In the genomic region with DNA sequence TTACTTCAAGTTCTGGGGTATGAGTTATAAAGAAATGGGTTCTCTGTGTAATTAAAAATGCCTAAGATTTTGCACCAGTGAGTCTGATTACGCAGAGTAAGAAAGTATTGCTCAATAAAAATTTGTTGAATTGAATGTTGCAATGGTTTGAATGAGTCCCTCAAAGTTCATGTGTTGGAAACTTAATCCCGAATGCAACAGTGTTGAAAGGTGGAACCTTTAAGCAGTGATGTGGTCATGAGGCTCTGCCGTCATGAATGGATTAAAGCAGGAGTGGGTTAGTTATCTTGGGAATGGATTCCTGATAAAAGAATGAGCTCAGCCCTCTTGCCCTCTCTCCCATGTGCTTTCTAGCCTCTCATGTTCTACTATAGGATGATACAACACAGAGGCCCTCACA, we compare ENCODE assay signal across 21 cellular contexts. TPM values are rescaled to one million over a fixed set of nuclear protein-coding genes. Genes with fewer than 3 reads are reported as not detected.
A peak's percentile ranks its signal among the peaks of the same experiment; 100 is the strongest.
DNase-seq lines count a peak whose midpoint lies in the region; ATAC-seq, FAIRE-seq and TF ChIP-seq lines count a peak whose summit lies in the region.
"Had no signal": no experiment of that assay in that cellular context is flagged by ENCODE, and none has a peak within 500 bp of the region (broad histone marks: within the 10 kb centered on the region; RNA-seq: fewer than 3 reads in every experiment).

No MANE protein-coding gene starts in this region.

- no peak overlapping the region for H3K27ac Mint-ChIP-seq in MCF 10A (ENCODE audit: low read depth, unreplicated experiment)
- H3K27ac Mint-ChIP-seq: activated CD4-positive, alpha-beta T cell treated with anti-CD3 and anti-CD28 coated beads, Interleukin-2, amount 10 ng/mL, durations not matched to agents 7 days and 5 days; activated naive CD4-positive, alpha-beta T cell treated with anti-CD3 and anti-CD28 coated beads for 36 hours; CD8-positive, alpha-beta T cell; GM23338; natural killer cell; stimulated activated naive CD8-positive, alpha-beta T cell treated with anti-CD3 and anti-CD28 coated beads, Interleukin-15, Interleukin-2, amounts not matched to agents 100 ng/mL and 50 ng/mL, for 24 hours had no signal

- peaks cover 27% of the 10 kb centered on the region for H3K4me1 Mint-ChIP-seq in MCF 10A (ENCODE audit: insufficient read depth, unreplicated experiment)
- H3K4me1 Mint-ChIP-seq: natural killer cell had no signal

- POLR2A ChIA-PET in MCF 10A (lab: Yijun Ruan, JAX) = no interaction called here

- WGBS in suprapubic skin = 74% methylated on average over 3 of the region's 3 CpGs

- H3K4me1 ChIP-seq in breast epithelium (no peaks in the 10 kb centered on the region), suprapubic skin (peaks cover 7% of the 10 kb centered on the region)
- H3K4me1 ChIP-seq: psoas muscle had no signal

- peak overlapping the region in 1 of 2 donors; percentile 10 for H3K27ac ChIP-seq in breast epithelium
- peak overlapping the region; percentile 18 for H3K27ac ChIP-seq in suprapubic skin
- H3K27ac ChIP-seq: A549, psoas muscle had no signal

- no peaks in the 10 kb centered on the region for H3K27me3 Mint-ChIP-seq in MCF 10A (ENCODE audit: insufficient read depth, unreplicated experiment)
- H3K27me3 Mint-ChIP-seq: activated CD4-positive, alpha-beta T cell treated with anti-CD3 and anti-CD28 coated beads, Interleukin-2, amount 10 ng/mL, durations not matched to agents 7 days and 5 days; stimulated activated naive CD8-positive, alpha-beta T cell treated with anti-CD3 and anti-CD28 coated beads, Interleukin-15, Interleukin-2, amounts not matched to agents 100 ng/mL and 50 ng/mL, for 24 hours had no signal

- no peak for TF ChIP-seq EP300 in suprapubic skin (IDR thresholded peaks at IDR 0.05)

- DNase-seq in MCF 10A (ENCODE audit: unreplicated experiment) (peak; percentile 68), breast epithelium (ENCODE audit: low spot score in 2 of 2) (no peak), bronchial epithelial cell (ENCODE audit: low read depth) (peak; percentile 95), iris pigment epithelial cell (ENCODE audit: low read depth) (peak; percentile 36), suprapubic skin (ENCODE audit: low spot score in 2 of 2) (no peak)
- DNase-seq: activated CD4-positive, alpha-beta T cell treated with anti-CD3 and anti-CD28 coated beads, Interleukin-2, amount 10 ng/mL, durations not matched to agents 7 days and 5 days; activated naive CD4-positive, alpha-beta T cell treated with anti-CD3 and anti-CD28 coated beads for 36 hours; CD8-positive, alpha-beta T cell; EL; Karpas-422; natural killer cell; NCI-H446 treated with DMSO at 0.1 percent for 48 hours; psoas muscle; stimulated activated CD4-positive, alpha-beta T cell treated with anti-CD3 and anti-CD28 coated beads, Interleukin-15, amount 100 ng/mL, for 24 hours had no signal

- CTCF ChIA-PET in MCF 10A (lab: Yijun Ruan, JAX) = interaction anchor here (0.6 to 1.2 kb wide), 3 partner anchors 12 to 401 kb away, joined by 3 to 5 read pairs (median 3); no protein-coding TSS in a partner anchor

- H3K36me3 Mint-ChIP-seq in MCF 10A (ENCODE audit: insufficient read depth, unreplicated experiment) = no peaks in the 10 kb centered on the region
- H3K36me3 Mint-ChIP-seq: CD8-positive, alpha-beta T cell; natural killer cell had no signal

- ATAC-seq in GM19455 (IDR thresholded peaks at IDR 0.05; ENCODE audit: unreplicated experiment) (no peak), HG02973 (IDR thresholded peaks at IDR 0.05; ENCODE audit: unreplicated experiment) (no peak), GM21737 (IDR thresholded peaks at IDR 0.05; ENCODE audit: unreplicated experiment) (no peak)
- ATAC-seq: A549; CD8-positive, alpha-beta T cell; GM23338; natural killer cell; PC-3; psoas muscle had no signal

- peak; percentile 36 for FAIRE-seq in bronchial epithelial cell (lab: Jason Lieb, UNC)
- FAIRE-seq: A549 had no signal

- BruUV-seq in MCF 10A (replicated peaks; lab: Mats Ljungman, UMichigan) = no TSS peak

- TF ChIP-seq POLR2A in breast epithelium (IDR thresholded peaks at IDR 0.05) (no peak), suprapubic skin (IDR thresholded peaks at IDR 0.05) (no peak)

- intact Hi-C loops in MCF 10A (cut with micrococcal nuclease) (no loop called here), breast epithelium (cut with DNase I; ENCODE audit: low total_unique reads) (no loop called here)

- no peak for TF ChIP-seq CTCF in MCF 10A (IDR thresholded peaks at IDR 0.05; ENCODE audit: unreplicated experiment)
- TF ChIP-seq CTCF in breast epithelium (IDR thresholded peaks at IDR 0.05) = no peak
- no peak for TF ChIP-seq CTCF in bronchial epithelial cell (IDR thresholded peaks at IDR 0.05; ENCODE audit: insufficient read depth, low read length, severe bottlenecking)
- no peak for TF ChIP-seq CTCF in suprapubic skin (IDR thresholded peaks at IDR 0.05)

- H3K4me3 Mint-ChIP-seq in MCF 10A (ENCODE audit: unreplicated experiment) = no peak overlapping the region
- H3K4me3 Mint-ChIP-seq: activated CD4-positive, alpha-beta T cell treated with anti-CD3 and anti-CD28 coated beads, Interleukin-2, amount 10 ng/mL, durations not matched to agents 7 days and 5 days; activated naive CD4-positive, alpha-beta T cell treated with anti-CD3 and anti-CD28 coated beads for 36 hours; CD8-positive, alpha-beta T cell; GM23338; natural killer cell; stimulated activated naive CD8-positive, alpha-beta T cell treated with anti-CD3 and anti-CD28 coated beads, Interleukin-15, Interleukin-2, amounts not matched to agents 100 ng/mL and 50 ng/mL, for 24 hours had no signal

- H3K27me3 ChIP-seq in breast epithelium (no peaks in the 10 kb centered on the region), bronchial epithelial cell (ENCODE audit: control insufficient read depth, insufficient read depth, low read length) (no peaks in the 10 kb centered on the region), suprapubic skin (no peaks in the 10 kb centered on the region)

- no peaks in the 10 kb centered on the region for H3K9me3 Mint-ChIP-seq in MCF 10A (ENCODE audit: unreplicated experiment)
- H3K9me3 Mint-ChIP-seq: activated naive CD4-positive, alpha-beta T cell treated with anti-CD3 and anti-CD28 coated beads for 36 hours; CD8-positive, alpha-beta T cell; GM23338; natural killer cell; stimulated activated naive CD8-positive, alpha-beta T cell treated with anti-CD3 and anti-CD28 coated beads, Interleukin-15, Interleukin-2, amounts not matched to agents 100 ng/mL and 50 ng/mL, for 24 hours had no signal

- H3K4me3 ChIP-seq in breast epithelium = no peak overlapping the region
- H3K4me3 ChIP-seq in bronchial epithelial cell (ENCODE audit: low read depth, low read length) = no peak overlapping the region
- H3K4me3 ChIP-seq in suprapubic skin = no peak overlapping the region
- H3K4me3 ChIP-seq: A549, GM23338, psoas muscle had no signal

- H3K36me3 ChIP-seq in breast epithelium (no peaks in the 10 kb centered on the region), bronchial epithelial cell (ENCODE audit: control insufficient read depth, insufficient read depth, low read length) (no peaks in the 10 kb centered on the region), suprapubic skin (no peaks in the 10 kb centered on the region)

- H3K9me3 ChIP-seq in breast epithelium = no peaks in the 10 kb centered on the region
- H3K9me3 ChIP-seq in suprapubic skin = no peaks in the 10 kb centered on the region
- H3K9me3 ChIP-seq: A549, psoas muscle had no signal

RNA-seq across cellular contexts. Expression of gene SESN3, which starts 52.7 kb away (rescaled TPM):
- total RNA-seq in MCF 10A (2022) = 3.0 and 6.3 TPM in 2 replicates
- total RNA-seq in breast epithelium = 10 to 100 TPM; 28.2 to 98.1 (median 39.7) TPM
- total RNA-seq in bronchial epithelial cell = 12.4 and 25.0 TPM in 2 replicates
- 10 to 100 TPM; 27.6 to 41.0 (median 32.1) TPM for total RNA-seq in suprapubic skin

Comparison
In these comparisons a context has a peak if more than half of its experiments do, and no peak if none do; other contexts are left out.
1. DNase-seq: peak in MCF 10A (single experiment), bronchial epithelial cell (single experiment) and iris pigment epithelial cell (single experiment); none in breast epithelium (0 of 2) and suprapubic skin (0 of 2).